In the genomic region with DNA sequence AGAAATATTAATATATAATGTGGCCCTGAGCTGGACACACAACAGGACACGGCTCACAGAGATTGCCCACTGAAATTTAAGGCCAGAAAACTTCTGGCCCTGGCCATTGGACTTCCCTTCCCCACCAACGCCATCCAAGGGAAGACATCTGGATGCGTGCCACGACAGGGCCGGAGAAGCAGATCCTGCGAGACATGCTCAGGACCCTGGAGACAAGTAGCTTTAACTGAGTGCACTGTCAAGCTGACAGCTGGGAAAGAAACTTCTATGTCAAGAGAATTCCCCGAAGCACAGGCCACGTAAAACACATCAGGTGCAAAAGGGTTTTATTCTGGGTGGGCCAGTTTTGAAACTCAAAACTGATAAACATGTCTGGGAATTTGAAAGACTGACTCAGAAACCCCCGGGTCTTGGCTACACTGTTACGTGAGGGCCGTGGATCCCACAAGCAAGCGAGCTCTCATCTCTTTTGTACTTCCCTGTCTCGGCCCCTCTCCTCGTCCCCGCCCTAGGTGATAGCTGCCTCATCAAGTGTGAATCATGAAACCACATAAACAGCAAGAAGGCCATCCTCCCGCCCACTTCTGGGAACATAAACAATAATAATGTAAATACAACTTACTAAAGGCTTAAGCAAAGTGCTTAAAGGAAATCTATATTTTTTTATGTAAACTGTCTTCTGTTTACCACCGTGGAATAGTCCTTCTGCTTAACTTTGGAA, we compare ENCODE assay signal across 17 cellular contexts.
DNase-seq lines count a peak whose midpoint lies in the region; ATAC-seq, FAIRE-seq and TF ChIP-seq lines count a peak whose summit lies in the region.
"Had no signal": no experiment of that assay in that cellular context is flagged by ENCODE, and none has a peak within 500 bp of the region (broad histone marks: within the 10 kb centered on the region; RNA-seq: fewer than 3 reads in every experiment).

No MANE protein-coding gene starts in this region.

- no peak for FAIRE-seq in GM19239 (lab: Jason Lieb, UNC)
- FAIRE-seq: endometrium, GM12891, H54 had no signal

- H3K36me3 Mint-ChIP-seq in T-helper 2 cell treated with Interferon-gamma antibody and Interleukin-4, amounts not matched to agents 5 μg/mL and 100 μg/mL, for 36 hours (ENCODE audit: low read depth), result no peaks in the 10 kb centered on the region

- no peaks in the 10 kb centered on the region for H3K27me3 Mint-ChIP-seq in T-helper 2 cell treated with Interferon-gamma antibody and Interleukin-4, amounts not matched to agents 5 μg/mL and 100 μg/mL, for 36 hours (ENCODE audit: low read depth)
- H3K27me3 Mint-ChIP-seq: activated CD4-positive, alpha-beta T cell treated with anti-CD3 and anti-CD28 coated beads, Interleukin-2, amount 10 ng/mL, durations not matched to agents 24 days and 14 days had no signal

- H3K27ac Mint-ChIP-seq in T-helper 2 cell treated with Interferon-gamma antibody and Interleukin-4, amounts not matched to agents 5 μg/mL and 100 μg/mL, for 36 hours, result no peak overlapping the region
- H3K27ac Mint-ChIP-seq: activated CD4-positive, alpha-beta T cell treated with anti-CD3 and anti-CD28 coated beads, Interleukin-2, amount 10 ng/mL, durations not matched to agents 24 days and 14 days; activated T-cell treated with anti-CD3 and anti-CD28 coated beads, Interleukin-2, amount 50 U/mL, for 72 hours had no signal

- TF ChIP-seq POLR2A in testis (IDR thresholded peaks at IDR 0.05), result no peak

- H3K4me3 ChIP-seq in AG10803 (ENCODE audit: low read length) (no peak overlapping the region), MG63 (no peak overlapping the region), cardiac fibroblast (replicated peaks in 1 of 2; ENCODE audit: low read depth in 2 of 2, low read length in 2 of 2) (no peak overlapping the region), testis (no peak overlapping the region)

- WGBS in testis, 2 donors, result 72% methylated on average over 17 of the region's 17 CpGs

- H3K27me3 ChIP-seq in MG63 (no peaks in the 10 kb centered on the region), testis (no peaks in the 10 kb centered on the region)

- H3K27ac ChIP-seq in testis, result no peak overlapping the region

- ATAC-seq in HG03457 (IDR thresholded peaks at IDR 0.05; ENCODE audit: unreplicated experiment), result no peak
- ATAC-seq: activated T-cell treated with anti-CD3 and anti-CD28 coated beads, Interleukin-2, amount 50 U/mL, for 72 hours had no signal

- intact Hi-C loops in testis (cut with DNase I; ENCODE audit: low total_unique reads), result no loop called here

- H3K4me1 Mint-ChIP-seq in T-helper 2 cell treated with Interferon-gamma antibody and Interleukin-4, amounts not matched to agents 5 μg/mL and 100 μg/mL, for 36 hours (ENCODE audit: low read depth), result no peaks in the 10 kb centered on the region
- H3K4me1 Mint-ChIP-seq: activated CD4-positive, alpha-beta T cell treated with anti-CD3 and anti-CD28 coated beads, Interleukin-2, amount 10 ng/mL, durations not matched to agents 24 days and 14 days had no signal

- H3K36me3 ChIP-seq in MG63 (no peaks in the 10 kb centered on the region), testis (ENCODE audit: low read depth, missing control alignments) (no peaks in the 10 kb centered on the region)

- no peaks in the 10 kb centered on the region for H3K9me3 Mint-ChIP-seq in T-helper 2 cell treated with Interferon-gamma antibody and Interleukin-4, amounts not matched to agents 5 μg/mL and 100 μg/mL, for 36 hours
- H3K9me3 Mint-ChIP-seq: activated CD4-positive, alpha-beta T cell treated with anti-CD3 and anti-CD28 coated beads, Interleukin-2, amount 10 ng/mL, durations not matched to agents 24 days and 14 days; activated T-cell treated with anti-CD3 and anti-CD28 coated beads, Interleukin-2, amount 50 U/mL, for 72 hours had no signal

- H3K9me3 ChIP-seq in MG63 (no peaks in the 10 kb centered on the region), testis (no peaks in the 10 kb centered on the region)

- peaks cover 3% of the 10 kb centered on the region for H3K4me1 ChIP-seq in testis

- no peak overlapping the region for H3K4me3 Mint-ChIP-seq in T-helper 2 cell treated with Interferon-gamma antibody and Interleukin-4, amounts not matched to agents 5 μg/mL and 100 μg/mL, for 36 hours
- H3K4me3 Mint-ChIP-seq: activated CD4-positive, alpha-beta T cell treated with anti-CD3 and anti-CD28 coated beads, Interleukin-2, amount 10 ng/mL, durations not matched to agents 24 days and 14 days; activated T-cell treated with anti-CD3 and anti-CD28 coated beads, Interleukin-2, amount 50 U/mL, for 72 hours had no signal

- DNase-seq in AG10803 (ENCODE audit: low read depth) (peak; percentile 11), MG63 (peak; percentile 74), cardiac fibroblast (ENCODE audit: low read depth in 2 of 2) (peak; percentile 6 to 76), iris pigment epithelial cell (ENCODE audit: low read depth) (peak; percentile 93), testis (no peak), GM19239 (ENCODE audit: insufficient read length, low spot score) (no peak)
- no peak for DNase-seq in T-helper 2 cell treated with Interferon-gamma antibody and Interleukin-4, amounts not matched to agents 5 μg/mL and 100 μg/mL, for 36 hours (ENCODE audit: low spot score)
- DNase-seq: activated CD4-positive, alpha-beta T cell treated with anti-CD3 and anti-CD28 coated beads, Interleukin-2, amount 10 ng/mL, durations not matched to agents 24 days and 14 days; activated T-cell treated with anti-CD3 and anti-CD28 coated beads, Interleukin-2, amount 50 U/mL, for 72 hours; aorta; DMS153; posterior cingulate gyrus; stimulated activated CD4-positive, alpha-beta T cell treated with anti-CD3 and anti-CD28 coated beads, Interleukin-2, amount 100 ng/mL, for 24 hours had no signal

- TF ChIP-seq CTCF in AG10803 (conservative IDR thresholded peaks at IDR 0.05; ENCODE audit: low read length) (no peak), cardiac fibroblast (IDR thresholded peaks at IDR 0.05; ENCODE audit: low read depth, low read length) (no peak), testis (IDR thresholded peaks at IDR 0.05) (no peak)

Comparison
In these comparisons a context has a peak if more than half of its experiments do, and no peak if none do; other contexts are left out.
1. DNase-seq: peak in AG10803 (single experiment), MG63 (single experiment), cardiac fibroblast (2 of 2) and iris pigment epithelial cell (single experiment); none in testis (single experiment), GM19239 (single experiment) and T-helper 2 cell treated with Interferon-gamma antibody and Interleukin-4, amounts not matched to agents 5 μg/mL and 100 μg/mL, for 36 hours (single experiment).